ENCODE assay signal across 1 cellular context in genomic region chr1:232873412-232873811, GRCh38.
TF ChIP-seq lines count a peak whose summit lies in the region.

No MANE protein-coding gene starts in this region.

TF ChIP-seq in H1, 55 proteins besides CTCF, POLR2A, EP300 and RAD21 (continued from another document):
- TF ChIP-seq, protein P1, sequence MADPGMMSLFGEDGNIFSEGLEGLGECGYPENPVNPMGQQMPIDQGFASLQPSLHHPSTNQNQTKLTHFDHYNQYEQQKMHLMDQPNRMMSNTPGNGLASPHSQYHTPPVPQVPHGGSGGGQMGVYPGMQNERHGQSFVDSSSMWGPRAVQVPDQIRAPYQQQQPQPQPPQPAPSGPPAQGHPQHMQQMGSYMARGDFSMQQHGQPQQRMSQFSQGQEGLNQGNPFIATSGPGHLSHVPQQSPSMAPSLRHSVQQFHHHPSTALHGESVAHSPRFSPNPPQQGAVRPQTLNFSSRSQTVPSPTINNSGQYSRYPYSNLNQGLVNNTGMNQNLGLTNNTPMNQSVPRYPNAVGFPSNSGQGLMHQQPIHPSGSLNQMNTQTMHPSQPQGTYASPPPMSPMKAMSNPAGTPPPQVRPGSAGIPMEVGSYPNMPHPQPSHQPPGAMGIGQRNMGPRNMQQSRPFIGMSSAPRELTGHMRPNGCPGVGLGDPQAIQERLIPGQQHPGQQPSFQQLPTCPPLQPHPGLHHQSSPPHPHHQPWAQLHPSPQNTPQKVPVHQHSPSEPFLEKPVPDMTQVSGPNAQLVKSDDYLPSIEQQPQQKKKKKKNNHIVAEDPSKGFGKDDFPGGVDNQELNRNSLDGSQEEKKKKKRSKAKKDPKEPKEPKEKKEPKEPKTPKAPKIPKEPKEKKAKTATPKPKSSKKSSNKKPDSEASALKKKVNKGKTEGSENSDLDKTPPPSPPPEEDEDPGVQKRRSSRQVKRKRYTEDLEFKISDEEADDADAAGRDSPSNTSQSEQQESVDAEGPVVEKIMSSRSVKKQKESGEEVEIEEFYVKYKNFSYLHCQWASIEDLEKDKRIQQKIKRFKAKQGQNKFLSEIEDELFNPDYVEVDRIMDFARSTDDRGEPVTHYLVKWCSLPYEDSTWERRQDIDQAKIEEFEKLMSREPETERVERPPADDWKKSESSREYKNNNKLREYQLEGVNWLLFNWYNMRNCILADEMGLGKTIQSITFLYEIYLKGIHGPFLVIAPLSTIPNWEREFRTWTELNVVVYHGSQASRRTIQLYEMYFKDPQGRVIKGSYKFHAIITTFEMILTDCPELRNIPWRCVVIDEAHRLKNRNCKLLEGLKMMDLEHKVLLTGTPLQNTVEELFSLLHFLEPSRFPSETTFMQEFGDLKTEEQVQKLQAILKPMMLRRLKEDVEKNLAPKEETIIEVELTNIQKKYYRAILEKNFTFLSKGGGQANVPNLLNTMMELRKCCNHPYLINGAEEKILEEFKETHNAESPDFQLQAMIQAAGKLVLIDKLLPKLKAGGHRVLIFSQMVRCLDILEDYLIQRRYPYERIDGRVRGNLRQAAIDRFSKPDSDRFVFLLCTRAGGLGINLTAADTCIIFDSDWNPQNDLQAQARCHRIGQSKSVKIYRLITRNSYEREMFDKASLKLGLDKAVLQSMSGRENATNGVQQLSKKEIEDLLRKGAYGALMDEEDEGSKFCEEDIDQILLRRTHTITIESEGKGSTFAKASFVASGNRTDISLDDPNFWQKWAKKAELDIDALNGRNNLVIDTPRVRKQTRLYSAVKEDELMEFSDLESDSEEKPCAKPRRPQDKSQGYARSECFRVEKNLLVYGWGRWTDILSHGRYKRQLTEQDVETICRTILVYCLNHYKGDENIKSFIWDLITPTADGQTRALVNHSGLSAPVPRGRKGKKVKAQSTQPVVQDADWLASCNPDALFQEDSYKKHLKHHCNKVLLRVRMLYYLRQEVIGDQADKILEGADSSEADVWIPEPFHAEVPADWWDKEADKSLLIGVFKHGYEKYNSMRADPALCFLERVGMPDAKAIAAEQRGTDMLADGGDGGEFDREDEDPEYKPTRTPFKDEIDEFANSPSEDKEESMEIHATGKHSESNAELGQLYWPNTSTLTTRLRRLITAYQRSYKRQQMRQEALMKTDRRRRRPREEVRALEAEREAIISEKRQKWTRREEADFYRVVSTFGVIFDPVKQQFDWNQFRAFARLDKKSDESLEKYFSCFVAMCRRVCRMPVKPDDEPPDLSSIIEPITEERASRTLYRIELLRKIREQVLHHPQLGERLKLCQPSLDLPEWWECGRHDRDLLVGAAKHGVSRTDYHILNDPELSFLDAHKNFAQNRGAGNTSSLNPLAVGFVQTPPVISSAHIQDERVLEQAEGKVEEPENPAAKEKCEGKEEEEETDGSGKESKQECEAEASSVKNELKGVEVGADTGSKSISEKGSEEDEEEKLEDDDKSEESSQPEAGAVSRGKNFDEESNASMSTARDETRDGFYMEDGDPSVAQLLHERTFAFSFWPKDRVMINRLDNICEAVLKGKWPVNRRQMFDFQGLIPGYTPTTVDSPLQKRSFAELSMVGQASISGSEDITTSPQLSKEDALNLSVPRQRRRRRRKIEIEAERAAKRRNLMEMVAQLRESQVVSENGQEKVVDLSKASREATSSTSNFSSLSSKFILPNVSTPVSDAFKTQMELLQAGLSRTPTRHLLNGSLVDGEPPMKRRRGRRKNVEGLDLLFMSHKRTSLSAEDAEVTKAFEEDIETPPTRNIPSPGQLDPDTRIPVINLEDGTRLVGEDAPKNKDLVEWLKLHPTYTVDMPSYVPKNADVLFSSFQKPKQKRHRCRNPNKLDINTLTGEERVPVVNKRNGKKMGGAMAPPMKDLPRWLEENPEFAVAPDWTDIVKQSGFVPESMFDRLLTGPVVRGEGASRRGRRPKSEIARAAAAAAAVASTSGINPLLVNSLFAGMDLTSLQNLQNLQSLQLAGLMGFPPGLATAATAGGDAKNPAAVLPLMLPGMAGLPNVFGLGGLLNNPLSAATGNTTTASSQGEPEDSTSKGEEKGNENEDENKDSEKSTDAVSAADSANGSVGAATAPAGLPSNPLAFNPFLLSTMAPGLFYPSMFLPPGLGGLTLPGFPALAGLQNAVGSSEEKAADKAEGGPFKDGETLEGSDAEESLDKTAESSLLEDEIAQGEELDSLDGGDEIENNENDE (IDR thresholded peaks at IDR 0.05; ENCODE audit: insufficient replicate concordance, low read length): no peak
- TF ChIP-seq NRF1 (IDR thresholded peaks at IDR 0.05; ENCODE audit: low read depth, low read length): no peak
- TF ChIP-seq PHF8 (conservative IDR thresholded peaks at IDR 0.05; ENCODE audit: low read depth, low read length): no peak
- no peak for TF ChIP-seq RBBP5 (IDR thresholded peaks at IDR 0.05; ENCODE audit: borderline replicate concordance, low read depth, low read length)
- no peak for TF ChIP-seq TBP (IDR thresholded peaks at IDR 0.05; ENCODE audit: low read depth, low read length)
- no peak for TF ChIP-seq TCF12 (IDR thresholded peaks at IDR 0.05; ENCODE audit: low read depth, low read length)
- no peak for TF ChIP-seq SRF (IDR thresholded peaks at IDR 0.05; ENCODE audit: low read depth, low read length)
- no peak for TF ChIP-seq NANOG (IDR thresholded peaks at IDR 0.05; ENCODE audit: insufficient read depth, low read depth, low read length, poor library complexity, severe bottlenecking)
- no peak for TF ChIP-seq TAF1 (IDR thresholded peaks at IDR 0.05; ENCODE audit: low read depth, low read length)
- TF ChIP-seq SP1 (IDR thresholded peaks at IDR 0.05; ENCODE audit: low read depth, low read length): no peak
- TF ChIP-seq, protein P2, sequence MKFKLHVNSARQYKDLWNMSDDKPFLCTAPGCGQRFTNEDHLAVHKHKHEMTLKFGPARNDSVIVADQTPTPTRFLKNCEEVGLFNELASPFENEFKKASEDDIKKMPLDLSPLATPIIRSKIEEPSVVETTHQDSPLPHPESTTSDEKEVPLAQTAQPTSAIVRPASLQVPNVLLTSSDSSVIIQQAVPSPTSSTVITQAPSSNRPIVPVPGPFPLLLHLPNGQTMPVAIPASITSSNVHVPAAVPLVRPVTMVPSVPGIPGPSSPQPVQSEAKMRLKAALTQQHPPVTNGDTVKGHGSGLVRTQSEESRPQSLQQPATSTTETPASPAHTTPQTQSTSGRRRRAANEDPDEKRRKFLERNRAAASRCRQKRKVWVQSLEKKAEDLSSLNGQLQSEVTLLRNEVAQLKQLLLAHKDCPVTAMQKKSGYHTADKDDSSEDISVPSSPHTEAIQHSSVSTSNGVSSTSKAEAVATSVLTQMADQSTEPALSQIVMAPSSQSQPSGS (IDR thresholded peaks at IDR 0.05; ENCODE audit: low read length): no peak
TF ChIP-seq in H1: peak in this region for 0.
